Comparison of ENCODE assay signal across 3 cellular contexts in the genomic region with DNA sequence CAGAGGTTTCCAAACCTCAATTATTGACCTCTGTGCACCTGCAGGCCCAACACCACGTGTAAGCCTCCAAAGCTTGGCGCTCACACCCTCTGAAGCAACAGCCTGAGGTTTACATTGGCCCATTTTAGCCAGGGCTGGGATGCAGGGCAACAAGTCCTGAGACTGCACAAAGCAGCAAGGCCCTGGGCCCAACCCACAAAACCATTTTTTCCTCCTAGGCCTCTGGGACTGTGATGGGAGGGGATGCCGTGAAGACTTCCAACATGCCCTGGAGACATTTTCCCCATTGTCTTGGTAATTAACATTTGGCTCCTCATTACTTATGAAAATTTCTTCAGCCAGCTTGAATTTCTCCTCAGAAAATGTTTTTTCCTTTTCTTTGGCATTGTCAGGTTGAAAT.
TF ChIP-seq lines count a peak whose summit lies in the region.

No MANE protein-coding gene starts in this region.

TF ChIP-seq in A549, 52 proteins besides CTCF, POLR2A, EP300 and RAD21:
- TF ChIP-seq ZFP36 (IDR thresholded peaks at IDR 0.05; ENCODE audit: borderline replicate concordance, partially characterized antibody), result peak; percentile 66
- TF ChIP-seq FOXS1 (CRISPR knock-in tag; IDR thresholded peaks at IDR 0.05), result no peak
- no peak for TF ChIP-seq HOXA7 (CRISPR knock-in tag; IDR thresholded peaks at IDR 0.05)

TF ChIP-seq in HEK293, 187 proteins besides CTCF, POLR2A, EP300 and RAD21:
- peak; percentile 82 for TF ChIP-seq ZNF585B (tag by site-specific recombination; IDR thresholded peaks at IDR 0.05)
- no peak for TF ChIP-seq ZNF146 (tag by site-specific recombination; IDR thresholded peaks at IDR 0.05)
TF ChIP-seq in HEK293: peak in this region for 1.

TF ChIP-seq in HepG2, 621 proteins besides CTCF, POLR2A, EP300 and RAD21:
- TF ChIP-seq ZNF644 (CRISPR knock-in tag; IDR thresholded peaks at IDR 0.05; ENCODE audit: low read depth), result no peak
- TF ChIP-seq, protein P1, sequence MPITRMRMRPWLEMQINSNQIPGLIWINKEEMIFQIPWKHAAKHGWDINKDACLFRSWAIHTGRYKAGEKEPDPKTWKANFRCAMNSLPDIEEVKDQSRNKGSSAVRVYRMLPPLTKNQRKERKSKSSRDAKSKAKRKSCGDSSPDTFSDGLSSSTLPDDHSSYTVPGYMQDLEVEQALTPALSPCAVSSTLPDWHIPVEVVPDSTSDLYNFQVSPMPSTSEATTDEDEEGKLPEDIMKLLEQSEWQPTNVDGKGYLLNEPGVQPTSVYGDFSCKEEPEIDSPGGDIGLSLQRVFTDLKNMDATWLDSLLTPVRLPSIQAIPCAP (CRISPR knock-in tag; IDR thresholded peaks at IDR 0.05; ENCODE audit: low read depth), result no peak
- no peak for TF ChIP-seq RCOR2 (CRISPR knock-in tag; IDR thresholded peaks at IDR 0.05)
- no peak for TF ChIP-seq JUNB (CRISPR knock-in tag; IDR thresholded peaks at IDR 0.05; ENCODE audit: borderline replicate concordance)
- no peak for TF ChIP-seq SMAD3 (CRISPR knock-in tag; IDR thresholded peaks at IDR 0.05)
- no peak for TF ChIP-seq ZNF609 (CRISPR knock-in tag; IDR thresholded peaks at IDR 0.05; ENCODE audit: borderline replicate concordance)
- TF ChIP-seq ATRX (CRISPR knock-in tag; IDR thresholded peaks at IDR 0.05; ENCODE audit: borderline replicate concordance), result no peak
- TF ChIP-seq PHF20 (CRISPR knock-in tag; IDR thresholded peaks at IDR 0.05), result no peak
- TF ChIP-seq, protein P2, sequence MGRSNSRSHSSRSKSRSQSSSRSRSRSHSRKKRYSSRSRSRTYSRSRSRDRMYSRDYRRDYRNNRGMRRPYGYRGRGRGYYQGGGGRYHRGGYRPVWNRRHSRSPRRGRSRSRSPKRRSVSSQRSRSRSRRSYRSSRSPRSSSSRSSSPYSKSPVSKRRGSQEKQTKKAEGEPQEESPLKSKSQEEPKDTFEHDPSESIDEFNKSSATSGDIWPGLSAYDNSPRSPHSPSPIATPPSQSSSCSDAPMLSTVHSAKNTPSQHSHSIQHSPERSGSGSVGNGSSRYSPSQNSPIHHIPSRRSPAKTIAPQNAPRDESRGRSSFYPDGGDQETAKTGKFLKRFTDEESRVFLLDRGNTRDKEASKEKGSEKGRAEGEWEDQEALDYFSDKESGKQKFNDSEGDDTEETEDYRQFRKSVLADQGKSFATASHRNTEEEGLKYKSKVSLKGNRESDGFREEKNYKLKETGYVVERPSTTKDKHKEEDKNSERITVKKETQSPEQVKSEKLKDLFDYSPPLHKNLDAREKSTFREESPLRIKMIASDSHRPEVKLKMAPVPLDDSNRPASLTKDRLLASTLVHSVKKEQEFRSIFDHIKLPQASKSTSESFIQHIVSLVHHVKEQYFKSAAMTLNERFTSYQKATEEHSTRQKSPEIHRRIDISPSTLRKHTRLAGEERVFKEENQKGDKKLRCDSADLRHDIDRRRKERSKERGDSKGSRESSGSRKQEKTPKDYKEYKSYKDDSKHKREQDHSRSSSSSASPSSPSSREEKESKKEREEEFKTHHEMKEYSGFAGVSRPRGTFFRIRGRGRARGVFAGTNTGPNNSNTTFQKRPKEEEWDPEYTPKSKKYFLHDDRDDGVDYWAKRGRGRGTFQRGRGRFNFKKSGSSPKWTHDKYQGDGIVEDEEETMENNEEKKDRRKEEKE (IDR thresholded peaks at IDR 0.05), result no peak
- no peak for TF ChIP-seq SAFB2 (CRISPR knock-in tag; IDR thresholded peaks at IDR 0.05; ENCODE audit: borderline replicate concordance, low read depth)
- no peak for TF ChIP-seq ZNF382 (CRISPR knock-in tag; IDR thresholded peaks at IDR 0.05; ENCODE audit: borderline replicate concordance)
- TF ChIP-seq NR2F2 (IDR thresholded peaks at IDR 0.05; ENCODE audit: borderline replicate concordance, low read depth), result no peak
- no peak for TF ChIP-seq SYNCRIP (IDR thresholded peaks at IDR 0.05; ENCODE audit: insufficient read depth, low read depth, low read length)
- TF ChIP-seq, protein P3, sequence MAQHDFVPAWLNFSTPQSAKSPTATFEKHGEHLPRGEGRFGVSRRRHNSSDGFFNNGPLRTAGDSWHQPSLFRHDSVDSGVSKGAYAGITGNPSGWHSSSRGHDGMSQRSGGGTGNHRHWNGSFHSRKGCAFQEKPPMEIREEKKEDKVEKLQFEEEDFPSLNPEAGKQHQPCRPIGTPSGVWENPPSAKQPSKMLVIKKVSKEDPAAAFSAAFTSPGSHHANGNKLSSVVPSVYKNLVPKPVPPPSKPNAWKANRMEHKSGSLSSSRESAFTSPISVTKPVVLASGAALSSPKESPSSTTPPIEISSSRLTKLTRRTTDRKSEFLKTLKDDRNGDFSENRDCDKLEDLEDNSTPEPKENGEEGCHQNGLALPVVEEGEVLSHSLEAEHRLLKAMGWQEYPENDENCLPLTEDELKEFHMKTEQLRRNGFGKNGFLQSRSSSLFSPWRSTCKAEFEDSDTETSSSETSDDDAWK (CRISPR knock-in tag; IDR thresholded peaks at IDR 0.05), result no peak
